ENCODE assay signal across 25 cellular contexts in the genomic region with DNA sequence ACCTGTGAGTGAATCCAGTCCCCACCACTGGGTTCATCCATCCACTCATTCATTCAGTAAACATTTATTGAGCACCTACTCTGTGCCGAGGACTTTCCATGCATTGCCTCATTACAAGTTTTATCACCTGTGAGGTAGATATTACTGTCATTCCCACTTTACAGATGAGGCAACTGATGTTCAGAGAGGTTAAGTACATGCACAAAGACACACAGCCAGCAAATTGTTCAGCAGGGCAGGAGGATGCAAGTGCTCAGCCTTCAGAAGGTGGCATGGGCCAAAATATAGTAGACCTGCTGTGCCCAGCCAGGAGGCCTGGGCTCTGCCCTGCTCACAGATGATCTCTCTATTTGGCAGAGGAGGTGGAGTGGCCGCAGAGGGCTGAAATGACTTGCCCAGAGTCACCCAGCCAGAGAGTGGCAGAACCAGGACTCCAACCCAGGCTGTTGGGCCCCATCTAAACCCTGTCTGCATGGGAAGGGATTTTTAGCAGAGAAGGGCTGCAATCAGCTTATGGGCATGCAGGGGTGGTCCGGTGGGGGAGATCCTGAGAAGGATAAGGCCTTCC.
"Had no signal": no experiment of that assay in that cellular context is flagged by ENCODE, and none has a peak within 500 bp of the region (broad histone marks: within the 10 kb centered on the region; RNA-seq: fewer than 3 reads in every experiment).

No MANE protein-coding gene starts in this region.

- H3K27ac Mint-ChIP-seq: activated CD8-positive, alpha-beta T cell treated with anti-CD3 and anti-CD28 coated beads, Interleukin-2, amount 10 ng/mL, durations not matched to agents 7 days and 5 days; T-helper 1 cell treated with Interleukin-12 subunit alpha and Interleukin-12 subunit beta and Interleukin-4 antibody, amounts not matched to agents 30 μg/mL and 1 μg/mL, for 36 hours; WTC11 had no signal

- H3K9me3 Mint-ChIP-seq: activated naive CD8-positive, alpha-beta T cell treated with anti-CD3 and anti-CD28 coated beads, Interleukin-2, amount 10 ng/mL, durations not matched to agents 7 days and 5 days; activated T-cell treated with anti-CD3 and anti-CD28 coated beads, Interleukin-2, amount 50 U/mL, for 4 hours; T-helper 1 cell treated with Interleukin-12 subunit alpha and Interleukin-12 subunit beta and Interleukin-4 antibody, amounts not matched to agents 30 μg/mL and 1 μg/mL, for 36 hours; WTC11 had no signal

- H3K36me3 Mint-ChIP-seq: activated naive CD8-positive, alpha-beta T cell treated with anti-CD3 and anti-CD28 coated beads, Interleukin-2, amount 10 ng/mL, durations not matched to agents 7 days and 5 days; WTC11 had no signal

- H3K4me1 ChIP-seq: adrenal gland, breast epithelium had no signal

- H3K9me3 ChIP-seq: adrenal gland, breast epithelium, MG63, Peyer's patch had no signal

- H3K4me3 Mint-ChIP-seq: activated CD8-positive, alpha-beta T cell treated with anti-CD3 and anti-CD28 coated beads, Interleukin-2, amount 10 ng/mL, durations not matched to agents 7 days and 5 days; activated naive CD8-positive, alpha-beta T cell treated with anti-CD3 and anti-CD28 coated beads, Interleukin-2, amount 10 ng/mL, durations not matched to agents 7 days and 5 days; activated T-cell treated with anti-CD3 and anti-CD28 coated beads, Interleukin-2, amount 50 U/mL, for 4 hours; T-helper 1 cell treated with Interleukin-12 subunit alpha and Interleukin-12 subunit beta and Interleukin-4 antibody, amounts not matched to agents 30 μg/mL and 1 μg/mL, for 36 hours; WTC11 had no signal

- H3K4me3 ChIP-seq: adrenal gland, breast epithelium, MG63, Peyer's patch had no signal

- H3K36me3 ChIP-seq: adrenal gland, breast epithelium, MG63, Peyer's patch had no signal

- DNase-seq: activated CD4-positive, alpha-beta T cell treated with anti-CD3 and anti-CD28 coated beads for 48 hours; activated CD4-positive, alpha-beta T cell treated with anti-CD3 and anti-CD28 coated beads, Interleukin-2, amount 50 U/mL, for 4 hours; activated CD4-positive, CD25-positive, alpha-beta regulatory T cell treated with anti-CD3 and anti-CD28 coated beads, Interleukin-2, amount 50 U/mL, for 72 hours; activated CD8-positive, alpha-beta memory T cell treated with anti-CD3 and anti-CD28 coated beads, Interleukin-2, amount 50 U/mL, for 48 hours; activated CD8-positive, alpha-beta T cell treated with anti-CD3 and anti-CD28 coated beads, Interleukin-2, amount 10 ng/mL, durations not matched to agents 7 days and 5 days; activated naive CD4-positive, alpha-beta T cell treated with anti-CD3 and anti-CD28 coated beads, Interleukin-2, amount 50 U/mL, for 16 hours; activated naive CD8-positive, alpha-beta T cell treated with anti-CD3 and anti-CD28 coated beads, Interleukin-2, amount 10 ng/mL, durations not matched to agents 7 days and 5 days; activated T-cell treated with anti-CD3 and anti-CD28 coated beads, Interleukin-2, amount 50 U/mL, for 4 hours; adrenal gland; anterior cingulate cortex; central memory CD4-positive, alpha-beta T cell; MG63; MV-4-11; NCI-H1105; NCI-H1436 treated with DMSO at 0.1 percent for 48 hours; NCI-H187; NCI-H2081; NCI-H510A treated with DMSO at 0.1 percent for 48 hours; NCI-H69; SHP77 treated with DMSO at 0.1 percent for 48 hours had no signal

- H3K27me3 ChIP-seq: adrenal gland, breast epithelium, Peyer's patch had no signal

- ATAC-seq: activated CD8-positive, alpha-beta T cell treated with anti-CD3 and anti-CD28 coated beads, Interleukin-2, amount 10 ng/mL, durations not matched to agents 7 days and 5 days; activated T-cell treated with anti-CD3 and anti-CD28 coated beads, Interleukin-2, amount 50 U/mL, for 4 hours; WTC11 had no signal

- H3K27ac ChIP-seq: adrenal gland, breast epithelium, Peyer's patch, RWPE1 had no signal
